In genomic region chr19:33175886-33176669, GRCh38 we compare ENCODE assay signal across 8 cellular contexts. TPM values are rescaled to one million over a fixed set of nuclear protein-coding genes. Genes with fewer than 3 reads are reported as not detected.
DNase-seq lines count a peak whose midpoint lies in the region; ATAC-seq and TF ChIP-seq lines count a peak whose summit lies in the region.

No MANE protein-coding gene starts in this region.

- peak overlapping the region; percentile 93 for H3K27ac Mint-ChIP-seq in activated CD8-positive, alpha-beta memory T cell treated with anti-CD3 and anti-CD28 coated beads, Interleukin-2, amount 10 ng/mL, durations not matched to agents 7 days and 5 days
- peak overlapping the region; percentile 99 for H3K27ac Mint-ChIP-seq in activated T-helper 17 cell treated with anti-CD3 and anti-CD28 coated beads, Interleukin-2, amount 50 U/mL, for 72 hours

- peaks cover 12% of the 10 kb centered on the region for H3K79me2 ChIP-seq in Karpas-422 (ENCODE audit: low read length)

- H3K9ac ChIP-seq in Karpas-422 (ENCODE audit: low read length), result peak overlapping the region; percentile 83

- no peaks in the 10 kb centered on the region for H3K9me3 ChIP-seq in Karpas-422 (ENCODE audit: low read length)

- peak; percentile 54 for DNase-seq in activated CD8-positive, alpha-beta memory T cell treated with anti-CD3 and anti-CD28 coated beads, Interleukin-2, amount 10 ng/mL, durations not matched to agents 7 days and 5 days
- DNase-seq in activated CD8-positive, alpha-beta memory T cell treated with anti-CD3 and anti-CD28 coated beads, Interleukin-2, amount 50 U/mL, for 4 hours, result no peak
- peak; percentile 52 for DNase-seq in Karpas-422
- DNase-seq in foreskin keratinocyte, result no peak
- no peak for DNase-seq in omental fat pad (ENCODE audit: low spot score)
- no peak for DNase-seq in SKM-1 treated with dmso at 0.1 percent for 144 hours (lab: John Stamatoyannopoulos, UW; ENCODE audit: unreplicated experiment)
- DNase-seq in HuH-7 (ENCODE audit: low spot score), result no peak

- no peaks in the 10 kb centered on the region for H3K27me3 ChIP-seq in Karpas-422 (ENCODE audit: low read length)
- no peaks in the 10 kb centered on the region for H3K27me3 ChIP-seq in foreskin keratinocyte

- H3K27ac ChIP-seq in Karpas-422 (ENCODE audit: low read length) (no peak overlapping the region), foreskin keratinocyte (peak overlapping the region; percentile 45)

- no peaks in the 10 kb centered on the region for H3K9me2 ChIP-seq in Karpas-422 (replicated peaks; ENCODE audit: insufficient read depth, low read length)

- TF ChIP-seq CTCF in foreskin keratinocyte (conservative IDR thresholded peaks at IDR 0.05), result no peak
- no peak for TF ChIP-seq CTCF in omental fat pad (IDR thresholded peaks at IDR 0.05)

- H3K9me3 Mint-ChIP-seq in activated CD8-positive, alpha-beta memory T cell treated with anti-CD3 and anti-CD28 coated beads, Interleukin-2, amount 10 ng/mL, durations not matched to agents 7 days and 5 days (ENCODE audit: low read depth), result no peaks in the 10 kb centered on the region
- H3K9me3 Mint-ChIP-seq in activated T-helper 17 cell treated with anti-CD3 and anti-CD28 coated beads, Interleukin-2, amount 50 U/mL, for 72 hours, result no peaks in the 10 kb centered on the region

- H3K4me1 Mint-ChIP-seq in activated CD8-positive, alpha-beta memory T cell treated with anti-CD3 and anti-CD28 coated beads, Interleukin-2, amount 10 ng/mL, durations not matched to agents 7 days and 5 days, result peaks cover 27% of the 10 kb centered on the region
- peaks cover 30% of the 10 kb centered on the region for H3K4me1 Mint-ChIP-seq in activated T-helper 17 cell treated with anti-CD3 and anti-CD28 coated beads, Interleukin-2, amount 50 U/mL, for 72 hours

- CTCF ChIA-PET in activated CD8-positive, alpha-beta memory T cell treated with anti-CD3 and anti-CD28 coated beads, Interleukin-2, amount 10 ng/mL, durations not matched to agents 7 days and 5 days (lab: Charles Lee), result interaction anchor here (0.8 to 5.3 kb wide), 21 partner anchors 8 to 619 kb away, joined by 3 to 112 read pairs (median 5); no protein-coding TSS in a partner anchor

- peaks cover 5% of the 10 kb centered on the region for H3K36me3 Mint-ChIP-seq in activated CD8-positive, alpha-beta memory T cell treated with anti-CD3 and anti-CD28 coated beads, Interleukin-2, amount 10 ng/mL, durations not matched to agents 7 days and 5 days
- peaks cover 20% of the 10 kb centered on the region for H3K36me3 Mint-ChIP-seq in activated T-helper 17 cell treated with anti-CD3 and anti-CD28 coated beads, Interleukin-2, amount 50 U/mL, for 72 hours (ENCODE audit: low read depth)

- ATAC-seq in activated CD8-positive, alpha-beta memory T cell treated with anti-CD3 and anti-CD28 coated beads, Interleukin-2, amount 10 ng/mL, durations not matched to agents 7 days and 5 days, result peak; percentile 0
- ATAC-seq in activated T-helper 17 cell treated with anti-CD3 and anti-CD28 coated beads, Interleukin-2, amount 50 U/mL, for 72 hours (replicated peaks), result no peak
- no peak for ATAC-seq in foreskin keratinocyte
- ATAC-seq in omental fat pad (ENCODE audit: low FRiP score), result peak; percentile 35

- no peaks in the 10 kb centered on the region for H3K36me3 ChIP-seq in Karpas-422 (ENCODE audit: insufficient read depth, low read length)

- peak overlapping the region; percentile 92 for H3K4me2 ChIP-seq in Karpas-422 (ENCODE audit: low read depth, low read length, poor library complexity, severe bottlenecking)

- peak overlapping the region; percentile 78 for H3K4me3 ChIP-seq in Karpas-422 (ENCODE audit: low read length)

- peaks cover 19% of the 10 kb centered on the region for H3K4me1 ChIP-seq in Karpas-422 (ENCODE audit: low read length)
- no peaks in the 10 kb centered on the region for H3K4me1 ChIP-seq in foreskin keratinocyte

- H2AFZ ChIP-seq in Karpas-422 (ENCODE audit: low read length), result peak overlapping the region; percentile 76; the same call in 1 of the 2 replicates

- H4K20me1 ChIP-seq in Karpas-422 (ENCODE audit: insufficient read depth, low read depth, low read length), result no peaks in the 10 kb centered on the region; the same call in 1 of the 2 replicates

- peak overlapping the region; percentile 99 for H3K4me3 Mint-ChIP-seq in activated CD8-positive, alpha-beta memory T cell treated with anti-CD3 and anti-CD28 coated beads, Interleukin-2, amount 10 ng/mL, durations not matched to agents 7 days and 5 days
- peak overlapping the region; percentile 93 for H3K4me3 Mint-ChIP-seq in activated T-helper 17 cell treated with anti-CD3 and anti-CD28 coated beads, Interleukin-2, amount 50 U/mL, for 72 hours

- H3K27me3 Mint-ChIP-seq in activated CD8-positive, alpha-beta memory T cell treated with anti-CD3 and anti-CD28 coated beads, Interleukin-2, amount 10 ng/mL, durations not matched to agents 7 days and 5 days, result peaks cover 5% of the 10 kb centered on the region
- no peaks in the 10 kb centered on the region for H3K27me3 Mint-ChIP-seq in activated T-helper 17 cell treated with anti-CD3 and anti-CD28 coated beads, Interleukin-2, amount 50 U/mL, for 72 hours

RNA-seq across cellular contexts. Expression of gene LRP3, which starts 18.1 kb away (rescaled TPM):
- under 1 TPM in 1 of 2 experiments, not detected in 1; 0.30 TPM for total RNA-seq in activated CD8-positive, alpha-beta memory T cell treated with anti-CD3 and anti-CD28 coated beads, Interleukin-2, amount 10 ng/mL, durations not matched to agents 7 days and 5 days
- not detected in 2 replicates for total RNA-seq in Karpas-422 (2014; rRNA removed; shearing (Covaris generic); ENCODE audit: low replicate concordance)
- total RNA-seq in activated T-helper 17 cell treated with anti-CD3 and anti-CD28 coated beads, Interleukin-2, amount 50 U/mL, for 72 hours, result not detected
- 11.4 and 12.9 TPM in 2 replicates for total RNA-seq in foreskin keratinocyte
- polyA plus RNA-seq in foreskin keratinocyte, result 14.2 and 15.0 TPM in 2 replicates
- total RNA-seq in omental fat pad, result 10 to 100 TPM; 19.1 to 61.8 (median 28.3) TPM

RNA-seq across cellular contexts. Expression of gene WDR88, which starts 44.2 kb away (rescaled TPM):
- total RNA-seq in activated CD8-positive, alpha-beta memory T cell treated with anti-CD3 and anti-CD28 coated beads, Interleukin-2, amount 10 ng/mL, durations not matched to agents 7 days and 5 days, result not detected
- total RNA-seq in Karpas-422 (2014; rRNA removed; shearing (Covaris generic); ENCODE audit: low replicate concordance), result not detected in 2 replicates
- total RNA-seq in activated T-helper 17 cell treated with anti-CD3 and anti-CD28 coated beads, Interleukin-2, amount 50 U/mL, for 72 hours, result under 1 TPM in 1 of 2 donors, not detected in 1; 0.58 TPM
- total RNA-seq in foreskin keratinocyte, result not detected in 2 replicates
- polyA plus RNA-seq in foreskin keratinocyte, result not detected in 2 replicates
- not detected for total RNA-seq in omental fat pad

RNA-seq across cellular contexts. Expression of gene SLC7A10, which starts 49.6 kb away (rescaled TPM):
- total RNA-seq in activated CD8-positive, alpha-beta memory T cell treated with anti-CD3 and anti-CD28 coated beads, Interleukin-2, amount 10 ng/mL, durations not matched to agents 7 days and 5 days, result not detected
- total RNA-seq in Karpas-422 (2014; rRNA removed; shearing (Covaris generic); ENCODE audit: low replicate concordance), result not detected in 2 replicates
- total RNA-seq in activated T-helper 17 cell treated with anti-CD3 and anti-CD28 coated beads, Interleukin-2, amount 50 U/mL, for 72 hours, result not detected
- total RNA-seq in foreskin keratinocyte (not detected in 2 replicates), omental fat pad (100 to 1,000 TPM in 1 of 4 donors, 10 to 100 TPM in 3; 12.9 to 150 (median 33.1) TPM)
- polyA plus RNA-seq in foreskin keratinocyte, result not detected in 2 replicates

Comparison
In these comparisons a context has a peak if more than half of its experiments do, and no peak if none do; other contexts are left out.
1. DNase-seq: peak in activated CD8-positive, alpha-beta memory T cell treated with anti-CD3 and anti-CD28 coated beads, Interleukin-2, amount 10 ng/mL, durations not matched to agents 7 days and 5 days (single experiment) and Karpas-422 (single experiment); none in activated CD8-positive, alpha-beta memory T cell treated with anti-CD3 and anti-CD28 coated beads, Interleukin-2, amount 50 U/mL, for 4 hours (single experiment), foreskin keratinocyte (0 of 2), omental fat pad (single experiment), SKM-1 treated with dmso at 0.1 percent for 144 hours (single experiment) and HuH-7 (single experiment).
2. ATAC-seq: peak in activated CD8-positive, alpha-beta memory T cell treated with anti-CD3 and anti-CD28 coated beads, Interleukin-2, amount 10 ng/mL, durations not matched to agents 7 days and 5 days (single experiment) and omental fat pad (single experiment); none in activated T-helper 17 cell treated with anti-CD3 and anti-CD28 coated beads, Interleukin-2, amount 50 U/mL, for 72 hours (single experiment) and foreskin keratinocyte (single experiment).
3. RNA of gene SLC7A10, which starts 49.6 kb away (total RNA-seq): 12.9 to 150 TPM in omental fat pad; not detected in activated CD8-positive, alpha-beta memory T cell treated with anti-CD3 and anti-CD28 coated beads, Interleukin-2, amount 10 ng/mL, durations not matched to agents 7 days and 5 days, not detected in Karpas-422, not detected in activated T-helper 17 cell treated with anti-CD3 and anti-CD28 coated beads, Interleukin-2, amount 50 U/mL, for 72 hours and not detected in foreskin keratinocyte; every median in the first group is over 10 times any median in the second.